ENCODE assay signal across 1 cellular context in the genomic region with DNA sequence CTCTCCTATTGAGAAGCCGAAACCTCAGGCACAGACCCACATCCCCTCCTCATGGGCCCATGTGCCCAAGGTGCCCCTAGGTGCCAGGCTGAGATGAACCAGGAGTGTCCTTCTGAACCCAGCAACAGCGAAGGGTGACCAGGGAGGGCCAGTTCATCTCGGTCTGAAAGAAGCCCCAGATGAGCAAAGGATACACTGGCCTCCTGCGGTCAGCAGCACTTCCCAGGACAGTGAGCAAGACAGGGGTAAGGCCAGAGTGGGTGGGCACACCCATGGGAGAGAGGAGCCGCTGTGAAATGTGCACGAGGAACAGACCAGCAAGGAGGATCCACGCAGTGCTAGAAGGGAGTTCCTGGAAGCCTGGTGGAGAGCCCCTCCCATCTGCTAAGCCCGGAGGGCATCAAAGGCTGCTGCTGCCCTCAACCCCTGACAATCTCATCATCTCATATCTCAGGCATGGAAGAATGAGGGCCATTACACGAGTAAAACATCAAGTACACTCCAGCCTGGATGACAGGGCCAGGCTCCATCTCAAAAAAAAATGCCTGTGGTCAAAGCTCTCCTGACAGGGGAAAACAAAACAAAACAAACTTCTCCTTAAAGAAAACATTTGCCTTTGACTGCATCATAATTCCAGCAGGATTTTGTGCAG.
A peak's percentile ranks its signal among the peaks of the same experiment; 100 is the strongest.
TF ChIP-seq lines count a peak whose summit lies in the region.

No MANE protein-coding gene starts in this region.

TF ChIP-seq in SK-N-SH, 30 proteins besides CTCF, POLR2A, EP300 and RAD21:
- TF ChIP-seq YY1 (IDR thresholded peaks at IDR 0.05; ENCODE audit: low read depth), result no peak
- TF ChIP-seq RCOR1 (IDR thresholded peaks at IDR 0.05; ENCODE audit: low read length), result peak; percentile 70
- peak; percentile 26; the same call in 1 of the 2 replicates for TF ChIP-seq GATA2 (CRISPR knock-in tag; IDR thresholded peaks at IDR 0.05)
